ENCODE assay signal across 8 cellular contexts in the genomic region with DNA sequence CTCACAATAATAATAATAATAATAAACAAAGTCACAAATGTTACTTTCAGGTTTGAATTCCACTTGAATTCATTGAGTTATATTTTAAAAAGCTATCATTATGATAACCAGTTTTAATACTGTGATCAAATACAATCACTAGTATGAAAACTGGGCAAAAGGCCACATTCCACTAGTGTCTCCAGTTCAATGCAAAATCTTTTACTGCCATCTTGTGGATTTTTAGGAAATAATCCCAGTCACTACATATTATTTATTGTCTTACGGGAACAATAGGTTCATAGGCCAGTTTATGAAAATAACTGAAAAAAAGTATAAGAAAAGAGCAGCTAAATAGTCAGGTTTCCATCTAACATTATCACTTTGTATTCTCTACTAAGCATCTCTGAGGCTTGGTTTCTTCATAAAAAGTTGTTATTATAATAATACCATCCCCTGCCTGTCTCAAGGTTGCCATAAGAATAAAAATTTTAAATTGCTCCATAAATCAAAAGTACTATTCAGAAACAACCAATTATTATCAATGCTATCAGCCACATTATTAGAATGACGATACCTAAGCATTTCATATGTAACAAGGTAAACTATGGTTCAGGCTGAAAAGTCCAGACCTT.
DNase-seq lines count a peak whose midpoint lies in the region; ATAC-seq and TF ChIP-seq lines count a peak whose summit lies in the region.

No MANE protein-coding gene starts in this region.

- no peaks in the 10 kb centered on the region for H3K27me3 Mint-ChIP-seq in activated naive CD4-positive, alpha-beta T cell treated with anti-CD3 and anti-CD28 coated beads for 36 hours (ENCODE audit: low read depth)

- H3K27me3 ChIP-seq in left lung = no peaks in the 10 kb centered on the region

- H3K4me1 ChIP-seq in left lung = no peaks in the 10 kb centered on the region

- H3K36me3 Mint-ChIP-seq in activated naive CD4-positive, alpha-beta T cell treated with anti-CD3 and anti-CD28 coated beads for 36 hours (ENCODE audit: low read depth) = no peaks in the 10 kb centered on the region

- in situ Hi-C loops in T47D (cut with HindIII; ENCODE audit: low pct_unique_long_range_greater_than_20kb, low sequenced_read_pairs) = no loop called here

- H3K4me3 Mint-ChIP-seq in activated naive CD4-positive, alpha-beta T cell treated with anti-CD3 and anti-CD28 coated beads for 36 hours = no peak overlapping the region

- H3K36me3 ChIP-seq in left lung = no peaks in the 10 kb centered on the region

- no peaks in the 10 kb centered on the region for H3K9me3 ChIP-seq in left lung

- H3K4me3 ChIP-seq in left lung = no peak overlapping the region

- CTCF ChIA-PET in activated naive CD4-positive, alpha-beta T cell treated with anti-CD3 and anti-CD28 coated beads for 36 hours (lab: Charles Lee) = interaction anchor here (0.7 to 2.0 kb wide), 7 partner anchors 8 to 1100 kb away, joined by 3 to 11 read pairs (median 4); no protein-coding TSS in a partner anchor

- H3K4me1 Mint-ChIP-seq in activated naive CD4-positive, alpha-beta T cell treated with anti-CD3 and anti-CD28 coated beads for 36 hours (ENCODE audit: low read depth) = no peaks in the 10 kb centered on the region

- DNase-seq in DMS53 (lab: John Stamatoyannopoulos, UW) = peak; percentile 89
- peak; percentile 48 for DNase-seq in NCI-H446 treated with DMSO at 0.1 percent for 48 hours (lab: John Stamatoyannopoulos, UW)
- peak; percentile 40 to 81 for DNase-seq in T47D (ENCODE audit: low read depth in 1 of 2, low spot score in 1 of 2)
- no peak for DNase-seq in left lung
- DNase-seq in HK-2 (ENCODE audit: unreplicated experiment) = no peak
- DNase-seq in activated naive CD4-positive, alpha-beta T cell treated with anti-CD3 and anti-CD28 coated beads for 36 hours = no peak

- no peak overlapping the region for H3K27ac ChIP-seq in left lung

- ATAC-seq in HG02610 (IDR thresholded peaks at IDR 0.05; ENCODE audit: unreplicated experiment) (peak; percentile 44), left lung (peak; percentile 75), HG02623 (IDR thresholded peaks at IDR 0.05; ENCODE audit: unreplicated experiment) (no peak)

- TF ChIP-seq CTCF in left lung (IDR thresholded peaks at IDR 0.05) = peak in 1 of 2 donors; percentile 48

- H3K27ac Mint-ChIP-seq in activated naive CD4-positive, alpha-beta T cell treated with anti-CD3 and anti-CD28 coated beads for 36 hours = no peak overlapping the region

- intact Hi-C loops in left lung (cut with DNase I) = loop anchor here in 1 of 2 donors (10.0 kb wide), 1 partner anchor 525 kb away; no protein-coding TSS in a partner anchor
- intact Hi-C loops in activated naive CD4-positive, alpha-beta T cell treated with anti-CD3 and anti-CD28 coated beads for 36 hours (cut with micrococcal nuclease) = loop anchor here (1.0 kb wide), 4 partner anchors 96 to 1102 kb away; no protein-coding TSS in a partner anchor

- no peaks in the 10 kb centered on the region for H3K9me3 Mint-ChIP-seq in activated naive CD4-positive, alpha-beta T cell treated with anti-CD3 and anti-CD28 coated beads for 36 hours

Comparison
In these comparisons a context has a peak if more than half of its experiments do, and no peak if none do; other contexts are left out.
1. DNase-seq: peak in DMS53 (single experiment), NCI-H446 treated with DMSO at 0.1 percent for 48 hours (single experiment) and T47D (2 of 2); none in left lung (0 of 2), HK-2 (single experiment) and activated naive CD4-positive, alpha-beta T cell treated with anti-CD3 and anti-CD28 coated beads for 36 hours (single experiment).